In the genomic region with DNA sequence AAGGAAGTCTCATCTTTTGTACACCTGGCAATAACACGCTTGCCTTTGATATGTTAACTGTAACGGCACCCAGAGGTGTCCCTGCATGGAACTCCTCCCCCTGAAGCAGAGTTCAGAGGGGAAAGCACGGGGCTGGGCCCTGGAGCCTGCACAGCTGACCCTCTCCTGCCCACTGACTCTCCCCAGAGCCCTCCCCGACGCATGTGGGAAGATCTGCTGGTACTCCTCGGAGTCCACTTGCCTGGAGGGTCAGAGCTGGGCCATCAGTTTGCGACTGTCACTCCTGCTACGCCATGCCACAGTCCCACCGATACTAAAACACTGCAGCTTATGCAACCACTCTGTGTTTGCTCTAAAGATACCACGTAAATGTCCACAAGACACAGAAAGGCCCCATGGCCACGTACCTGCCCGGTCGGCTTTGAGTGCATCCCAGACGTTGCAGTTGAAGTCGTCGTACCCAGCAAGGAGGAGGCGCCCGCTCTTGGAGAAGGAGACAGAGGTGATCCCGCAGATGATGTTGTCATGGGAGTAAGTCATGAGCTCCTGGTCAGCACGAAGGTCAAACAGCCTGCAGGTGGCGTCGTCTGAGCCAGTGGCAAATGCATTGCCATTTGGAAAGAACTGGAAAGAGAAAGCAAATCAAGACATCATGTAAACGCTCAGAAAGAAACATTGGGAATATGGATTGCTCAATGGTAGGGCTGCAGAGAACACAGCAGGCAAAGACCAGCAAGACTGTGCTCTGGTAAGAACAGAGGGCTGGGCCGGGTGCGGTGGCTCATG, we compare ENCODE assay signal across 1 cellular context.
TF ChIP-seq lines count a peak whose summit lies in the region.

No MANE protein-coding gene starts in this region.

TF ChIP-seq in HepG2, 621 proteins besides CTCF, POLR2A, EP300 and RAD21 (continued from another document):
- TF ChIP-seq, protein P1, sequence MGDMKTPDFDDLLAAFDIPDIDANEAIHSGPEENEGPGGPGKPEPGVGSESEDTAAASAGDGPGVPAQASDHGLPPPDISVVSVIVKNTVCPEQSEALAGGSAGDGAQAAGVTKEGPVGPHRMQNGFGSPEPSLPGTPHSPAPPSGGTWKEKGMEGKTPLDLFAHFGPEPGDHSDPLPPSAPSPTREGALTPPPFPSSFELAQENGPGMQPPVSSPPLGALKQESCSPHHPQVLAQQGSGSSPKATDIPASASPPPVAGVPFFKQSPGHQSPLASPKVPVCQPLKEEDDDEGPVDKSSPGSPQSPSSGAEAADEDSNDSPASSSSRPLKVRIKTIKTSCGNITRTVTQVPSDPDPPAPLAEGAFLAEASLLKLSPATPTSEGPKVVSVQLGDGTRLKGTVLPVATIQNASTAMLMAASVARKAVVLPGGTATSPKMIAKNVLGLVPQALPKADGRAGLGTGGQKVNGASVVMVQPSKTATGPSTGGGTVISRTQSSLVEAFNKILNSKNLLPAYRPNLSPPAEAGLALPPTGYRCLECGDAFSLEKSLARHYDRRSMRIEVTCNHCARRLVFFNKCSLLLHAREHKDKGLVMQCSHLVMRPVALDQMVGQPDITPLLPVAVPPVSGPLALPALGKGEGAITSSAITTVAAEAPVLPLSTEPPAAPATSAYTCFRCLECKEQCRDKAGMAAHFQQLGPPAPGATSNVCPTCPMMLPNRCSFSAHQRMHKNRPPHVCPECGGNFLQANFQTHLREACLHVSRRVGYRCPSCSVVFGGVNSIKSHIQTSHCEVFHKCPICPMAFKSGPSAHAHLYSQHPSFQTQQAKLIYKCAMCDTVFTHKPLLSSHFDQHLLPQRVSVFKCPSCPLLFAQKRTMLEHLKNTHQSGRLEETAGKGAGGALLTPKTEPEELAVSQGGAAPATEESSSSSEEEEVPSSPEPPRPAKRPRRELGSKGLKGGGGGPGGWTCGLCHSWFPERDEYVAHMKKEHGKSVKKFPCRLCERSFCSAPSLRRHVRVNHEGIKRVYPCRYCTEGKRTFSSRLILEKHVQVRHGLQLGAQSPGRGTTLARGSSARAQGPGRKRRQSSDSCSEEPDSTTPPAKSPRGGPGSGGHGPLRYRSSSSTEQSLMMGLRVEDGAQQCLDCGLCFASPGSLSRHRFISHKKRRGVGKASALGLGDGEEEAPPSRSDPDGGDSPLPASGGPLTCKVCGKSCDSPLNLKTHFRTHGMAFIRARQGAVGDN (CRISPR knock-in tag; IDR thresholded peaks at IDR 0.05) = peak; percentile 31
- no peak for TF ChIP-seq IRX3 (CRISPR knock-in tag; IDR thresholded peaks at IDR 0.05; ENCODE audit: borderline replicate concordance, low read depth)
- TF ChIP-seq ZNF672 (CRISPR knock-in tag; IDR thresholded peaks at IDR 0.05) = no peak
- TF ChIP-seq, protein P2, sequence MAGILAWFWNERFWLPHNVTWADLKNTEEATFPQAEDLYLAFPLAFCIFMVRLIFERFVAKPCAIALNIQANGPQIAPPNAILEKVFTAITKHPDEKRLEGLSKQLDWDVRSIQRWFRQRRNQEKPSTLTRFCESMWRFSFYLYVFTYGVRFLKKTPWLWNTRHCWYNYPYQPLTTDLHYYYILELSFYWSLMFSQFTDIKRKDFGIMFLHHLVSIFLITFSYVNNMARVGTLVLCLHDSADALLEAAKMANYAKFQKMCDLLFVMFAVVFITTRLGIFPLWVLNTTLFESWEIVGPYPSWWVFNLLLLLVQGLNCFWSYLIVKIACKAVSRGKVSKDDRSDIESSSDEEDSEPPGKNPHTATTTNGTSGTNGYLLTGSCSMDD (CRISPR knock-in tag; IDR thresholded peaks at IDR 0.05) = no peak
- TF ChIP-seq ZNF335 (CRISPR knock-in tag; IDR thresholded peaks at IDR 0.05) = no peak
- TF ChIP-seq SMC3 (IDR thresholded peaks at IDR 0.05; ENCODE audit: low read length) = peak; percentile 38; the same call in 1 of the 2 replicates
- peak; percentile 36 for TF ChIP-seq STAG1 (CRISPR knock-in tag; IDR thresholded peaks at IDR 0.05)
